Comparison of ENCODE assay signal across 8 cellular contexts in the genomic region with DNA sequence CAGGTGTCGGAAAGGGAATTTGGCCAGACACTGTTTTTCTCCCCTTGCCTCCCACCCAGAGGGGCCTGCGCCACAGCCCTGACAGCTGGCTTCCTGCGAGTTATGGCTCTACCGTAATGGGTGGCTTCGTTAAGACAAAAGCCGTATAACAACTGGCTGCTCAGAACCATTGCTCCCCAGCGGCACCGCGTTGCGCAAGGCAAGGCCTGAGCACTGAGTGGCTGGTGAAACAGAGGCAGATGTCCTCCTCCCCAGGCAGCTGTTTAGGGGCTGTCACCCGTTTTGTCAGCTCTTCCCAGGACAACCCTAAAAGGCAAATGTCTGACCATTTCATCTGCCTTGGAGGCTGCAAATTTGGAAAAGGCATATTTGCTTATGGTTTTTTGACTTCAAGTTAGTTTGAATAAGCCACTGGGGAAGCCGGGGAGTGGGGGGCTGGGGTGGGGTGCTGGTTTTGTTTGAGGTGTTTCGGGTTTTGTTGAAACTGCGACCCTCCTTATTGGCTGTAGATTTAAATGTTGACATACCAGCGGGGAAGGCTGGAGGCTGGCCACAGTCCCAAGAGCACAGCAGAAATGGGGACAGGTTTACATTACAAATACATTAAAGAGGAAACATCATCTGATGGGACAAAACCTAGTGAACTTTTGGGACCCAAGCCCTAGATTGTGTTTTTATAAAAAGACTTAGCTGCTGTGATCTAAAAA. TPM values are rescaled to one million over a fixed set of nuclear protein-coding genes. Genes with fewer than 3 reads are reported as not detected.
DNase-seq lines count a peak whose midpoint lies in the region; ATAC-seq and TF ChIP-seq lines count a peak whose summit lies in the region.

No MANE protein-coding gene starts in this region.

- H3K4me3 ChIP-seq in AG10803 (ENCODE audit: low read length) (no peak overlapping the region), skeletal muscle satellite cell (ENCODE audit: low read length) (no peak overlapping the region), testis (peak overlapping the region in 1 of 2 donors; percentile 68)

- H3K4me1 ChIP-seq in skeletal muscle satellite cell (ENCODE audit: control insufficient read depth, insufficient read depth, low read length) (peaks cover 13% of the 10 kb centered on the region), testis (peaks cover 17% of the 10 kb centered on the region)

- TF ChIP-seq POLR2A in testis (IDR thresholded peaks at IDR 0.05): no peak

- H3K27me3 ChIP-seq in skeletal muscle satellite cell (ENCODE audit: control insufficient read depth, insufficient read depth, low read length) (peaks cover 23% of the 10 kb centered on the region), testis (no peaks in the 10 kb centered on the region)

- peak; percentile 35 for DNase-seq in AG10803 (ENCODE audit: low read depth)
- peak; percentile 62 for DNase-seq in LHCN-M2 (ENCODE audit: low read depth)
- DNase-seq in activated CD4-positive, alpha-beta T cell treated with anti-CD3 and anti-CD28 coated beads, Interleukin-2, amount 50 U/mL, for 48 hours: peak; percentile 62 to 70
- DNase-seq in Right ventricle myocardium superior: peak; percentile 79
- DNase-seq in NCI-H2227 treated with DMSO at 0.1 percent for 48 hours (lab: John Stamatoyannopoulos, UW): no peak
- no peak for DNase-seq in testis

- intact Hi-C loops in Right ventricle myocardium superior (cut with DNase I) (no loop called here), testis (cut with DNase I; ENCODE audit: low total_unique reads) (no loop called here)

- H3K4me2 ChIP-seq in skeletal muscle satellite cell (ENCODE audit: low read length): peak overlapping the region; percentile 88

- 53% methylated on average over 10 to 15 of the region's 15 CpGs for WGBS in testis, 2 donors

- peak; percentile 54 for ATAC-seq in Right ventricle myocardium superior (ENCODE audit: poor library complexity)
- no peak for ATAC-seq in GM19324 (IDR thresholded peaks at IDR 0.05; ENCODE audit: low FRiP score, unreplicated experiment)

- no peaks in the 10 kb centered on the region for H3K9me3 ChIP-seq in skeletal muscle satellite cell (replicated peaks; ENCODE audit: low read length)
- no peaks in the 10 kb centered on the region for H3K9me3 ChIP-seq in testis

- H3K27ac ChIP-seq in testis: peak overlapping the region in 1 of 2 donors; percentile 61

- no peaks in the 10 kb centered on the region for H3K36me3 ChIP-seq in skeletal muscle satellite cell (ENCODE audit: insufficient read depth, low read length)
- H3K36me3 ChIP-seq in testis (ENCODE audit: low read depth, missing control alignments): no peaks in the 10 kb centered on the region

- TF ChIP-seq CTCF in AG10803 (conservative IDR thresholded peaks at IDR 0.05; ENCODE audit: low read length) (no peak), testis (IDR thresholded peaks at IDR 0.05) (no peak)

- no peak overlapping the region for H3K9ac ChIP-seq in skeletal muscle satellite cell (ENCODE audit: low read depth, low read length)

RNA-seq across cellular contexts. Expression of gene SPOCK2, which starts 0.7 kb away (rescaled TPM):
- total RNA-seq in LHCN-M2 (2014; rRNA removed) (0.06 and 0.29 TPM in 2 replicates), Right ventricle myocardium superior (9.6 TPM), testis (100 to 1,000 TPM; 113 to 212 TPM)
- 0.15 TPM for polyA plus RNA-seq in LHCN-M2 (2012)
- total RNA-seq in skeletal muscle satellite cell (2012; rRNA removed): under 0.01 and 0.22 TPM in 2 replicates
- polyA plus RNA-seq in testis (ENCODE audit: insufficient read depth, low read depth, low replicate concordance): 73.6 TPM

Comparison
In these comparisons a context has a peak if more than half of its experiments do, and no peak if none do; other contexts are left out.
1. DNase-seq: peak in AG10803 (single experiment), LHCN-M2 (single experiment), activated CD4-positive, alpha-beta T cell treated with anti-CD3 and anti-CD28 coated beads, Interleukin-2, amount 50 U/mL, for 48 hours (2 of 2) and Right ventricle myocardium superior (single experiment); none in NCI-H2227 treated with DMSO at 0.1 percent for 48 hours (single experiment) and testis (single experiment).
2. RNA of gene SPOCK2, which starts 0.7 kb away (total RNA-seq): 113 to 212 TPM in testis; 9.6 TPM in Right ventricle myocardium superior (single experiment) and 0.06 to 0.29 TPM in LHCN-M2; every median in the first group is over 10 times any median in the second.